In genomic region chr12:93427779-93428564, GRCh38 we compare ENCODE assay signal across 12 cellular contexts. TPM values are rescaled to one million over a fixed set of nuclear protein-coding genes. Genes with fewer than 3 reads are reported as not detected.
DNase-seq lines count a peak whose midpoint lies in the region; ATAC-seq and TF ChIP-seq lines count a peak whose summit lies in the region.
"Had no signal": no experiment of that assay in that cellular context is flagged by ENCODE, and none has a peak within 500 bp of the region (broad histone marks: within the 10 kb centered on the region; RNA-seq: fewer than 3 reads in every experiment).

No MANE protein-coding gene starts in this region.

- no peak for DNase-seq in activated naive CD4-positive, alpha-beta T cell treated with anti-CD3 and anti-CD28 coated beads for 36 hours
- DNase-seq in activated naive CD4-positive, alpha-beta T cell treated with anti-CD3 and anti-CD28 coated beads, Interleukin-2, amount 50 U/mL, for 16 hours, result no peak
- no peak for DNase-seq in T-helper 17 cell
- DNase-seq in fibroblast of villous mesenchyme (ENCODE audit: low read depth), result peak; percentile 71
- no peak for DNase-seq in caudate nucleus (lab: John Stamatoyannopoulos, UW)
- DNase-seq in NCI-H1436 treated with DMSO at 0.1 percent for 48 hours (lab: John Stamatoyannopoulos, UW), result no peak
- no peak for DNase-seq in stimulated activated naive CD4-positive, alpha-beta T cell treated with Interleukin-2 at 50 U/mL for 16 hours (lab: John Stamatoyannopoulos, UW)
- DNase-seq: BE2C, colonic mucosa, NCI-H82, SW 1271 had no signal

- H3K4me3 ChIP-seq in fibroblast of villous mesenchyme (ENCODE audit: low read depth, low read length), result no peak overlapping the region
- H3K4me3 ChIP-seq in skeletal muscle tissue (ENCODE audit: low read length in 3 of 3), result peak overlapping the region in 1 of 3 donors; percentile 17
- H3K4me3 ChIP-seq: colonic mucosa had no signal

- peak overlapping the region; percentile 52 for H3K27ac Mint-ChIP-seq in activated naive CD4-positive, alpha-beta T cell treated with anti-CD3 and anti-CD28 coated beads for 36 hours
- peak overlapping the region; percentile 91 for H3K27ac Mint-ChIP-seq in T-helper 17 cell

- H3K27ac ChIP-seq in skeletal muscle tissue (ENCODE audit: low read depth, low read length) (peak overlapping the region; percentile 36), caudate nucleus (ENCODE audit: low read depth, low read length) (no peak overlapping the region)
- H3K27ac ChIP-seq: colonic mucosa had no signal

- CTCF ChIA-PET in activated naive CD4-positive, alpha-beta T cell treated with anti-CD3 and anti-CD28 coated beads for 36 hours (lab: Charles Lee), result interaction anchor here (1.4 kb wide), 1 partner anchor 8 kb away, joined by 5 read pairs; no protein-coding TSS in a partner anchor

- TF ChIP-seq CTCF in fibroblast of villous mesenchyme (IDR thresholded peaks at IDR 0.05; ENCODE audit: insufficient read depth, low read depth, low read length), result no peak

- H3K4me3 Mint-ChIP-seq in activated naive CD4-positive, alpha-beta T cell treated with anti-CD3 and anti-CD28 coated beads for 36 hours, result no peak overlapping the region
- H3K4me3 Mint-ChIP-seq in T-helper 17 cell, result peak overlapping the region; percentile 8

- H3K4me1 Mint-ChIP-seq in activated naive CD4-positive, alpha-beta T cell treated with anti-CD3 and anti-CD28 coated beads for 36 hours (ENCODE audit: low read depth), result peaks cover 82% of the 10 kb centered on the region
- H3K4me1 Mint-ChIP-seq in T-helper 17 cell, result peaks cover 66% of the 10 kb centered on the region

- no peak overlapping the region for H3K9ac ChIP-seq in skeletal muscle tissue (ENCODE audit: low read depth in 1 of 3, low read length in 3 of 3)

- no peaks in the 10 kb centered on the region for H3K27me3 ChIP-seq in skeletal muscle tissue (ENCODE audit: control insufficient read depth in 3 of 3, insufficient read depth in 3 of 3, low read length in 3 of 3)
- H3K27me3 ChIP-seq: BE2C, colonic mucosa had no signal

- no peak for ATAC-seq in T-helper 17 cell

- H3K36me3 ChIP-seq in skeletal muscle tissue (ENCODE audit: control insufficient read depth in 3 of 3, insufficient read depth in 3 of 3, low read length in 3 of 3), result no peaks in the 10 kb centered on the region
- H3K36me3 ChIP-seq: BE2C, colonic mucosa had no signal

- no peaks in the 10 kb centered on the region for H3K9me3 Mint-ChIP-seq in activated naive CD4-positive, alpha-beta T cell treated with anti-CD3 and anti-CD28 coated beads for 36 hours

- peaks cover 36 to 55% (median 37%) of the 10 kb centered on the region in 3 donors for H3K4me1 ChIP-seq in skeletal muscle tissue (ENCODE audit: control insufficient read depth in 3 of 3, insufficient read depth in 3 of 3, low read length in 3 of 3)

- H3K9me3 ChIP-seq in T-helper 17 cell (ENCODE audit: control insufficient read depth, low read length, poor library complexity, severe bottlenecking) (no peaks in the 10 kb centered on the region), skeletal muscle tissue (ENCODE audit: control insufficient read depth in 3 of 3, low read length in 3 of 3) (no peaks in the 10 kb centered on the region)
- H3K9me3 ChIP-seq: BE2C, colonic mucosa had no signal

- no peaks in the 10 kb centered on the region for H3K27me3 Mint-ChIP-seq in activated naive CD4-positive, alpha-beta T cell treated with anti-CD3 and anti-CD28 coated beads for 36 hours (ENCODE audit: low read depth)
- H3K27me3 Mint-ChIP-seq in T-helper 17 cell, result no peaks in the 10 kb centered on the region

- intact Hi-C loops in activated naive CD4-positive, alpha-beta T cell treated with anti-CD3 and anti-CD28 coated beads for 36 hours (cut with micrococcal nuclease), result loop anchor here (2.0 kb wide), 1 partner anchor 13 kb away; no protein-coding TSS in a partner anchor

- peaks cover 5% of the 10 kb centered on the region for H3K36me3 Mint-ChIP-seq in activated naive CD4-positive, alpha-beta T cell treated with anti-CD3 and anti-CD28 coated beads for 36 hours (ENCODE audit: low read depth)
- no peaks in the 10 kb centered on the region for H3K36me3 Mint-ChIP-seq in T-helper 17 cell (ENCODE audit: low read depth)

RNA-seq across cellular contexts. Expression of gene UBE2N, which starts 13.8 kb away (rescaled TPM):
- total RNA-seq in activated naive CD4-positive, alpha-beta T cell treated with anti-CD3 and anti-CD28 coated beads for 36 hours, result 100 to 1,000 TPM; 143 TPM
- total RNA-seq in T-helper 17 cell (10 to 100 TPM; 94.1 to 99.6 TPM), fibroblast of villous mesenchyme (91.8 and 104 TPM in 2 replicates), skeletal muscle tissue (51.7 TPM)

RNA-seq across cellular contexts. Expression of gene MRPL42, which starts 39.3 kb away (rescaled TPM):
- total RNA-seq in activated naive CD4-positive, alpha-beta T cell treated with anti-CD3 and anti-CD28 coated beads for 36 hours, result 10 to 100 TPM; 93.8 to 95.8 TPM
- total RNA-seq in T-helper 17 cell (10 to 100 TPM; 34.7 to 39.9 TPM), fibroblast of villous mesenchyme (29.3 and 57.0 TPM in 2 replicates), skeletal muscle tissue (28.7 TPM)

RNA-seq across cellular contexts. Expression of gene NUDT4, which starts 50.2 kb away (rescaled TPM):
- 10 to 100 TPM; 52.2 to 53.1 TPM for total RNA-seq in activated naive CD4-positive, alpha-beta T cell treated with anti-CD3 and anti-CD28 coated beads for 36 hours
- 10 to 100 TPM; 60.4 to 78.8 TPM for total RNA-seq in T-helper 17 cell
- total RNA-seq in fibroblast of villous mesenchyme, result 61.3 and 80.2 TPM in 2 replicates
- 62.1 TPM for total RNA-seq in skeletal muscle tissue
